11 cellular contexts compared by ENCODE assay signal in genomic region chr19:5850743-5851293, GRCh38. TPM values are rescaled to one million over a fixed set of nuclear protein-coding genes. Genes with fewer than 3 reads are reported as not detected.
A peak's percentile ranks its signal among the peaks of the same experiment; 100 is the strongest.
DNase-seq lines count a peak whose midpoint lies in the region; ATAC-seq and TF ChIP-seq lines count a peak whose summit lies in the region.
"Had no signal": no experiment of that assay in that cellular context is flagged by ENCODE, and none has a peak within 500 bp of the region (broad histone marks: within the 10 kb centered on the region; RNA-seq: fewer than 3 reads in every experiment).

No MANE protein-coding gene starts in this region.

- no peak for DNase-seq in activated naive CD8-positive, alpha-beta T cell treated with anti-CD3 and anti-CD28 coated beads, Interleukin-2, amount 10 ng/mL, durations not matched to agents 7 days and 5 days
- no peak for DNase-seq in activated naive CD8-positive, alpha-beta T cell treated with anti-CD3 and anti-CD28 coated beads for 36 hours
- DNase-seq in adrenal gland (peak; percentile 72 to 87 (median 84)), kidney glomerular epithelial cell (lab: John Stamatoyannopoulos, UW) (peak; percentile 17), vagina (ENCODE audit: extremely low spot score in 2 of 2) (no peak), WERI-Rb-1 (no peak), spleen (no peak)
- no peak for DNase-seq in stimulated activated naive CD4-positive, alpha-beta T cell (lab: John Stamatoyannopoulos, UW)

- POLR2A ChIA-PET in activated naive CD8-positive, alpha-beta T cell treated with anti-CD3 and anti-CD28 coated beads, Interleukin-2, amount 10 ng/mL, durations not matched to agents 7 days and 5 days (lab: Charles Lee): no interaction called here

- TF ChIP-seq POLR2A in adrenal gland (IDR thresholded peaks at IDR 0.05): no peak
- no peak for TF ChIP-seq POLR2A in vagina (IDR thresholded peaks at IDR 0.05)
- no peak for TF ChIP-seq POLR2A in spleen (IDR thresholded peaks at IDR 0.05)

- H3K27me3 ChIP-seq in adrenal gland (no peaks in the 10 kb centered on the region), vagina (no peaks in the 10 kb centered on the region), WERI-Rb-1 (ENCODE audit: insufficient read depth, low read depth, severe bottlenecking) (no peaks in the 10 kb centered on the region), spleen (replicated peaks in 1 of 7) (peaks cover 0 to 6% (median 0%) of the 10 kb centered on the region in 7 donors)

- no peak overlapping the region for H3K4me3 Mint-ChIP-seq in activated naive CD8-positive, alpha-beta T cell treated with anti-CD3 and anti-CD28 coated beads, Interleukin-2, amount 10 ng/mL, durations not matched to agents 7 days and 5 days
- no peak overlapping the region for H3K4me3 Mint-ChIP-seq in activated naive CD8-positive, alpha-beta T cell treated with anti-CD3 and anti-CD28 coated beads for 36 hours
- H3K4me3 Mint-ChIP-seq: dendritic cell treated with granulocyte-macrophage colony-stimulating factor and Interleukin-4, amounts not matched to agents 40 ng/mL and 50 ng/mL, for 4 days; IgD-negative memory B cell had no signal

- peaks cover 2% of the 10 kb centered on the region for H3K27me3 Mint-ChIP-seq in activated naive CD8-positive, alpha-beta T cell treated with anti-CD3 and anti-CD28 coated beads, Interleukin-2, amount 10 ng/mL, durations not matched to agents 7 days and 5 days
- H3K27me3 Mint-ChIP-seq in activated naive CD8-positive, alpha-beta T cell treated with anti-CD3 and anti-CD28 coated beads for 36 hours: peaks cover 4% of the 10 kb centered on the region

- H3K9me3 ChIP-seq in adrenal gland (replicated peaks in 1 of 3): no peaks in the 10 kb centered on the region
- no peaks in the 10 kb centered on the region for H3K9me3 ChIP-seq in vagina
- peaks cover 2% of the 10 kb centered on the region for H3K9me3 ChIP-seq in WERI-Rb-1 (ENCODE audit: severe bottlenecking)
- H3K9me3 ChIP-seq in spleen: no peaks in the 10 kb centered on the region

- H3K36me3 Mint-ChIP-seq in activated naive CD8-positive, alpha-beta T cell treated with anti-CD3 and anti-CD28 coated beads, Interleukin-2, amount 10 ng/mL, durations not matched to agents 7 days and 5 days: no peaks in the 10 kb centered on the region
- no peaks in the 10 kb centered on the region for H3K36me3 Mint-ChIP-seq in activated naive CD8-positive, alpha-beta T cell treated with anti-CD3 and anti-CD28 coated beads for 36 hours

- H3K27ac Mint-ChIP-seq in activated naive CD8-positive, alpha-beta T cell treated with anti-CD3 and anti-CD28 coated beads, Interleukin-2, amount 10 ng/mL, durations not matched to agents 7 days and 5 days: peak overlapping the region; percentile 3
- H3K27ac Mint-ChIP-seq in activated naive CD8-positive, alpha-beta T cell treated with anti-CD3 and anti-CD28 coated beads for 36 hours: no peak overlapping the region
- H3K27ac Mint-ChIP-seq: dendritic cell treated with granulocyte-macrophage colony-stimulating factor and Interleukin-4, amounts not matched to agents 40 ng/mL and 50 ng/mL, for 4 days; IgD-negative memory B cell had no signal

- intact Hi-C loops in adrenal gland (cut with DNase I): no loop called here
- intact Hi-C loops in vagina (cut with DNase I): no loop called here
- intact Hi-C loops in spleen (cut with DNase I; ENCODE audit: low total_unique reads): no loop called here

- H3K4me1 ChIP-seq in adrenal gland (replicated peaks in 1 of 2) (peaks cover 0 to 3% of the 10 kb centered on the region in 2 donors), vagina (peaks cover 5% of the 10 kb centered on the region), spleen (peaks cover 0 to 5% (median 0%) of the 10 kb centered on the region in 6 donors)

- 9 to 11% (median 10%) methylated on average over 3 to 5 of the region's 5 CpGs for WGBS in adrenal gland, 4 donors
- 29 to 55% (median 38%) methylated on average over 5 of the region's 5 CpGs for WGBS in spleen, 5 donors

- no peak for ATAC-seq in activated naive CD8-positive, alpha-beta T cell treated with anti-CD3 and anti-CD28 coated beads, Interleukin-2, amount 10 ng/mL, durations not matched to agents 7 days and 5 days (ENCODE audit: low read depth)

- H3K9me3 Mint-ChIP-seq in activated naive CD8-positive, alpha-beta T cell treated with anti-CD3 and anti-CD28 coated beads, Interleukin-2, amount 10 ng/mL, durations not matched to agents 7 days and 5 days: no peaks in the 10 kb centered on the region
- H3K9me3 Mint-ChIP-seq in activated naive CD8-positive, alpha-beta T cell treated with anti-CD3 and anti-CD28 coated beads for 36 hours: no peaks in the 10 kb centered on the region
- H3K9me3 Mint-ChIP-seq: dendritic cell treated with granulocyte-macrophage colony-stimulating factor and Interleukin-4, amounts not matched to agents 40 ng/mL and 50 ng/mL, for 4 days; IgD-negative memory B cell had no signal

- peaks cover 8% of the 10 kb centered on the region for H3K4me1 Mint-ChIP-seq in activated naive CD8-positive, alpha-beta T cell treated with anti-CD3 and anti-CD28 coated beads, Interleukin-2, amount 10 ng/mL, durations not matched to agents 7 days and 5 days
- no peaks in the 10 kb centered on the region for H3K4me1 Mint-ChIP-seq in activated naive CD8-positive, alpha-beta T cell treated with anti-CD3 and anti-CD28 coated beads for 36 hours
- H3K4me1 Mint-ChIP-seq: IgD-negative memory B cell had no signal

- H3K36me3 ChIP-seq in adrenal gland (replicated peaks in 1 of 2): no peaks in the 10 kb centered on the region
- H3K36me3 ChIP-seq in vagina: no peaks in the 10 kb centered on the region
- no peaks in the 10 kb centered on the region for H3K36me3 ChIP-seq in WERI-Rb-1
- no peaks in the 10 kb centered on the region for H3K36me3 ChIP-seq in spleen

- TF ChIP-seq CTCF in adrenal gland (IDR thresholded peaks at IDR 0.05): no peak
- TF ChIP-seq CTCF in vagina (IDR thresholded peaks at IDR 0.05): no peak
- TF ChIP-seq CTCF in WERI-Rb-1 (IDR thresholded peaks at IDR 0.05; ENCODE audit: low read depth, low read length): no peak
- no peak for TF ChIP-seq CTCF in spleen (IDR thresholded peaks at IDR 0.05 in 8 of 11, conservative IDR thresholded peaks at IDR 0.05 in 3 of 11)

- H3K4me3 ChIP-seq in adrenal gland (no peak overlapping the region), vagina (no peak overlapping the region), WERI-Rb-1 (ENCODE audit: low read depth, low read length) (no peak overlapping the region), spleen (no peak overlapping the region)

- no peak overlapping the region for H3K27ac ChIP-seq in adrenal gland
- peak overlapping the region; percentile 24 for H3K27ac ChIP-seq in vagina
- no peak overlapping the region for H3K27ac ChIP-seq in WERI-Rb-1
- no peak overlapping the region for H3K27ac ChIP-seq in spleen

RNA-seq across cellular contexts. Expression of gene FUT3, which starts 0.4 kb away (rescaled TPM):
- not detected for total RNA-seq in activated naive CD8-positive, alpha-beta T cell treated with anti-CD3 and anti-CD28 coated beads, Interleukin-2, amount 10 ng/mL, durations not matched to agents 7 days and 5 days
- total RNA-seq in activated naive CD8-positive, alpha-beta T cell treated with anti-CD3 and anti-CD28 coated beads for 36 hours: not detected
- total RNA-seq in adrenal gland: under 1 TPM in 2 of 8 donors, not detected in 6; 0.14 to 0.15 TPM
- polyA plus RNA-seq in adrenal gland: under 1 TPM in 2 of 3 donors, not detected in 1; 0.16 to 0.20 TPM
- total RNA-seq in vagina: 20.9 TPM
- total RNA-seq in spleen: not detected
- polyA plus RNA-seq in spleen: under 1 TPM in 2 of 3 donors, not detected in 1; 0.06 to 0.12 TPM
- polyA plus RNA-seq: IgD-negative memory B cell had no signal

RNA-seq across cellular contexts. Expression of gene FUT6, which starts 11.3 kb away (rescaled TPM):
- under 1 TPM; 0.75 to 0.91 TPM for total RNA-seq in activated naive CD8-positive, alpha-beta T cell treated with anti-CD3 and anti-CD28 coated beads, Interleukin-2, amount 10 ng/mL, durations not matched to agents 7 days and 5 days
- total RNA-seq in activated naive CD8-positive, alpha-beta T cell treated with anti-CD3 and anti-CD28 coated beads for 36 hours: not detected
- total RNA-seq in adrenal gland (not detected), vagina (36.8 TPM), spleen (under 1 TPM in 2 of 7 donors, not detected in 5; 0.20 to 0.44 TPM)
- polyA plus RNA-seq in adrenal gland (under 1 TPM in 1 of 3 donors, not detected in 2; 0.03 TPM), spleen (under 1 TPM; 0.06 to 0.13 (median 0.07) TPM)
- total RNA-seq: mononuclear cell had no signal

RNA-seq across cellular contexts. Expression of gene FUT5, which starts 19.5 kb away (rescaled TPM):
- under 1 TPM; 0.23 to 0.30 TPM for total RNA-seq in activated naive CD8-positive, alpha-beta T cell treated with anti-CD3 and anti-CD28 coated beads, Interleukin-2, amount 10 ng/mL, durations not matched to agents 7 days and 5 days
- not detected for total RNA-seq in activated naive CD8-positive, alpha-beta T cell treated with anti-CD3 and anti-CD28 coated beads for 36 hours
- total RNA-seq in adrenal gland (not detected), vagina (not detected), spleen (not detected)
- polyA plus RNA-seq in adrenal gland (not detected), spleen (not detected)
- polyA plus RNA-seq: IgD-negative memory B cell had no signal

RNA-seq across cellular contexts. Expression of gene NRTN, which starts 46.0 kb away (rescaled TPM):
- under 1 TPM; 0.36 to 0.45 TPM for total RNA-seq in activated naive CD8-positive, alpha-beta T cell treated with anti-CD3 and anti-CD28 coated beads, Interleukin-2, amount 10 ng/mL, durations not matched to agents 7 days and 5 days
- under 1 TPM; 0.21 to 0.38 TPM for total RNA-seq in activated naive CD8-positive, alpha-beta T cell treated with anti-CD3 and anti-CD28 coated beads for 36 hours
- total RNA-seq in adrenal gland: 10 to 100 TPM in 5 of 8 donors, 1 to 10 TPM in 3; 4.5 to 26.8 (median 13.0) TPM
- 1 to 10 TPM; 4.9 to 9.0 (median 8.7) TPM for polyA plus RNA-seq in adrenal gland
- 3.7 TPM for total RNA-seq in vagina
- total RNA-seq in spleen: 1 to 10 TPM in 1 of 7 donors, under 1 TPM in 2, not detected in 4; 0.32 to 2.3 (median 0.72) TPM
- polyA plus RNA-seq in spleen: under 1 TPM in 2 of 3 donors, not detected in 1; 0.29 to 0.30 TPM
- polyA plus RNA-seq: IgD-negative memory B cell had no signal

RNA-seq across cellular contexts. Expression of gene NDUFA11, which starts 52.8 kb away (rescaled TPM):
- 100 to 1,000 TPM; 187 to 193 TPM for total RNA-seq in activated naive CD8-positive, alpha-beta T cell treated with anti-CD3 and anti-CD28 coated beads, Interleukin-2, amount 10 ng/mL, durations not matched to agents 7 days and 5 days
- total RNA-seq in activated naive CD8-positive, alpha-beta T cell treated with anti-CD3 and anti-CD28 coated beads for 36 hours: 100 to 1,000 TPM; 244 to 255 TPM
- total RNA-seq in adrenal gland (100 to 1,000 TPM; 288 to 842 (median 387) TPM), vagina (318 TPM), spleen (100 to 1,000 TPM in 6 of 7 donors, 10 to 100 TPM in 1; 83.8 to 156 (median 116) TPM)
- polyA plus RNA-seq in adrenal gland (100 to 1,000 TPM; 300 to 856 (median 442) TPM), spleen (100 to 1,000 TPM; 252 to 377 (median 345) TPM)

Comparison
In these comparisons a context has a peak if more than half of its experiments do, and no peak if none do; other contexts are left out.
1. DNase-seq: peak in adrenal gland (7 of 7) and kidney glomerular epithelial cell (single experiment); none in activated naive CD8-positive, alpha-beta T cell treated with anti-CD3 and anti-CD28 coated beads, Interleukin-2, amount 10 ng/mL, durations not matched to agents 7 days and 5 days (single experiment), activated naive CD8-positive, alpha-beta T cell treated with anti-CD3 and anti-CD28 coated beads for 36 hours (single experiment), vagina (0 of 2), stimulated activated naive CD4-positive, alpha-beta T cell (0 of 6), WERI-Rb-1 (single experiment) and spleen (single experiment).
2. RNA of gene FUT3, which starts 0.4 kb away (total RNA-seq): 20.9 TPM in vagina (single experiment); not detected in activated naive CD8-positive, alpha-beta T cell treated with anti-CD3 and anti-CD28 coated beads, Interleukin-2, amount 10 ng/mL, durations not matched to agents 7 days and 5 days, not detected in activated naive CD8-positive, alpha-beta T cell treated with anti-CD3 and anti-CD28 coated beads for 36 hours, 0.14 to 0.15 TPM in adrenal gland and not detected in spleen; every median in the first group is over 10 times any median in the second.
3. RNA of gene FUT6, which starts 11.3 kb away (total RNA-seq): 36.8 TPM in vagina (single experiment); 0.75 to 0.91 TPM in activated naive CD8-positive, alpha-beta T cell treated with anti-CD3 and anti-CD28 coated beads, Interleukin-2, amount 10 ng/mL, durations not matched to agents 7 days and 5 days, 0.20 to 0.44 TPM in spleen, not detected in activated naive CD8-positive, alpha-beta T cell treated with anti-CD3 and anti-CD28 coated beads for 36 hours and not detected in adrenal gland; every median in the first group is over 10 times any median in the second.